ENCODE assay signal across 22 cellular contexts in genomic region chr11:110573411-110573810, GRCh38.
"Had no signal": no experiment of that assay in that cellular context is flagged by ENCODE, and none has a peak within 500 bp of the region (broad histone marks: within the 10 kb centered on the region; RNA-seq: fewer than 3 reads in every experiment).

No MANE protein-coding gene starts in this region.

- H3K36me3 Mint-ChIP-seq: naive thymus-derived CD4-positive, alpha-beta T cell had no signal

- H3K4me3 Mint-ChIP-seq: naive thymus-derived CD4-positive, alpha-beta T cell; nephron progenitor cell had no signal

- H3K4me2 ChIP-seq: hepatocyte had no signal

- H3K4me1 Mint-ChIP-seq: naive thymus-derived CD4-positive, alpha-beta T cell; nephron progenitor cell had no signal

- H3K4me3 ChIP-seq: esophagus squamous epithelium, hepatocyte, left ventricle myocardium inferior, lung, sigmoid colon, stomach, thoracic aorta, transverse colon had no signal

- H3K4me1 ChIP-seq: esophagus squamous epithelium, left ventricle myocardium inferior, sigmoid colon, stomach, transverse colon had no signal

- DNase-seq: effector memory CD4-positive, alpha-beta T cell; esophagus squamous epithelium; foreskin melanocyte; head of caudate nucleus; kidney; left cardiac atrium; left ventricle myocardium inferior; mesenchymal stem cell; midbrain; naive thymus-derived CD4-positive, alpha-beta T cell; nephron progenitor cell; sigmoid colon; small intestine; stimulated activated CD4-positive, alpha-beta T cell treated with anti-CD3 and anti-CD28 coated beads, Interleukin-12 subunit alpha, Interleukin-12 subunit beta, amount 100 ng/mL, for 4 hours; stimulated activated naive CD4-positive, alpha-beta T cell; stomach; substantia nigra; transverse colon had no signal

- ATAC-seq: left cardiac atrium; naive thymus-derived CD4-positive, alpha-beta T cell had no signal

- H3K36me3 ChIP-seq: left ventricle myocardium inferior, neutrophil, sigmoid colon, thoracic aorta had no signal

- H3K27ac Mint-ChIP-seq: naive thymus-derived CD4-positive, alpha-beta T cell; nephron progenitor cell had no signal

- H3K27ac ChIP-seq: esophagus squamous epithelium, hepatocyte, left ventricle myocardium inferior, neutrophil, sigmoid colon, stomach, thoracic aorta, transverse colon had no signal

- H3K27me3 ChIP-seq: esophagus squamous epithelium, hepatocyte, neutrophil, sigmoid colon, stomach, transverse colon had no signal

- H3K79me2 ChIP-seq: hepatocyte had no signal

- H3K9me3 Mint-ChIP-seq: naive thymus-derived CD4-positive, alpha-beta T cell; nephron progenitor cell had no signal

- H2AFZ ChIP-seq: hepatocyte had no signal

- H3K9me3 ChIP-seq: esophagus squamous epithelium, left ventricle myocardium inferior, neutrophil, sigmoid colon, stomach, thoracic aorta, transverse colon had no signal
